In genomic region chr9:137018761-137019559, GRCh38 we compare ENCODE assay signal across 24 cellular contexts. TPM values are rescaled to one million over a fixed set of nuclear protein-coding genes. Genes with fewer than 3 reads are reported as not detected.
"Had no signal": no experiment of that assay in that cellular context is flagged by ENCODE, and none has a peak within 500 bp of the region (broad histone marks: within the 10 kb centered on the region; RNA-seq: fewer than 3 reads in every experiment).

No MANE protein-coding gene starts in this region.

- H3K4me1 ChIP-seq: SJSA1 had no signal

- H3K4me3 ChIP-seq: SJSA1, SK-N-MC had no signal

- DNase-seq: MV-4-11; NCI-H1092; NCI-H1105 treated with DMSO at 0.1 percent for 48 hours; NCI-H1417 treated with DMSO at 0.1 percent for 48 hours; NCI-H146; NCI-H187; NCI-H2029; NCI-H2081 treated with DMSO at 0.1 percent for 48 hours; NCI-H2171; NCI-H226; NCI-H446; NCI-H510A; NCI-H524 treated with DMSO at 0.1 percent for 48 hours; NCI-H69; NCI-H774; NK-92 treated with Interleukin-12 subunit alpha and Interleukin-12 subunit beta, amount 100 ng/mL, for 24 hours; PC-3; SIG-M5 had no signal

- H3K36me3 ChIP-seq: SJSA1 had no signal

- ATAC-seq: Panc1, PC-3, Right ventricle myocardium inferior had no signal

- H3K27ac ChIP-seq: SJSA1, SK-N-MC had no signal

- H3K27me3 ChIP-seq: SJSA1 had no signal

- H3K9me3 ChIP-seq: SJSA1 had no signal

RNA-seq across cellular contexts. Expression of gene FUT7, which starts 12.9 kb away (rescaled TPM):
- total RNA-seq: LHCN-M2, PC-3, SJSA1 had no signal

RNA-seq across cellular contexts. Expression of gene CLIC3, which starts 22.6 kb away (rescaled TPM):
- total RNA-seq: OCI-LY7 had no signal

RNA-seq across cellular contexts. Expression of gene NPDC1, which starts 27.0 kb away (rescaled TPM):
- total RNA-seq: SJSA1 had no signal
